In genomic region chr2:239236043-239236807, GRCh38 we compare ENCODE assay signal across 25 cellular contexts.
DNase-seq lines count a peak whose midpoint lies in the region; ATAC-seq, FAIRE-seq and TF ChIP-seq lines count a peak whose summit lies in the region.
"Had no signal": no experiment of that assay in that cellular context is flagged by ENCODE, and none has a peak within 500 bp of the region (broad histone marks: within the 10 kb centered on the region; RNA-seq: fewer than 3 reads in every experiment).

No MANE protein-coding gene starts in this region.

- H3K27ac Mint-ChIP-seq in osteocyte (ENCODE audit: unreplicated experiment), result no peak overlapping the region
- H3K27ac Mint-ChIP-seq: activated B cell treated with CpG ODN at 0.5 μM for 24 hours; activated CD8-positive, alpha-beta T cell treated with anti-CD3 and anti-CD28 coated beads for 36 hours; activated naive CD8-positive, alpha-beta T cell treated with anti-CD3 and anti-CD28 coated beads for 36 hours; activated T-helper 1 cell treated with anti-CD3 and anti-CD28 coated beads, Interleukin-12 subunit alpha, Interleukin-12 subunit beta, Interleukin-2, Interleukin-4 antibody, amounts not matched to agents 30 ng/mL and 10 ng/mL and 1 ng/mL, durations not matched to agents 14 hours and 24 hours and 36 hours; IgD-negative memory B cell; natural killer cell; T-helper 1 cell treated with Interleukin-12 subunit alpha and Interleukin-12 subunit beta and Interleukin-4 antibody, amounts not matched to agents 30 μg/mL and 1 μg/mL, for 36 hours had no signal

- no peaks in the 10 kb centered on the region for H4K20me1 ChIP-seq in KMS-11 (ENCODE audit: insufficient read depth)
- H4K20me1 ChIP-seq in HepG2 (ENCODE audit: insufficient read depth, low read length), result peaks cover 3% of the 10 kb centered on the region; the same call in 1 of the 2 replicates

- no peaks in the 10 kb centered on the region for H3K27me3 Mint-ChIP-seq in osteocyte (ENCODE audit: unreplicated experiment)
- H3K27me3 Mint-ChIP-seq: activated B cell treated with CpG ODN at 0.5 μM for 24 hours; activated CD8-positive, alpha-beta T cell treated with anti-CD3 and anti-CD28 coated beads for 36 hours; activated naive CD8-positive, alpha-beta T cell treated with anti-CD3 and anti-CD28 coated beads for 36 hours; IgD-negative memory B cell had no signal

- H3K4me2 ChIP-seq in KMS-11 (peak overlapping the region; percentile 58; the same call in 1 of the 2 replicates), HepG2 (ENCODE audit: low read depth, low read length) (no peak overlapping the region)

- peaks cover 3% of the 10 kb centered on the region for H3K36me3 Mint-ChIP-seq in osteocyte (ENCODE audit: unreplicated experiment)
- H3K36me3 Mint-ChIP-seq: activated naive CD8-positive, alpha-beta T cell treated with anti-CD3 and anti-CD28 coated beads for 36 hours; IgD-negative memory B cell; natural killer cell had no signal

- TF ChIP-seq RAD21 in HepG2 (CRISPR knock-in tag; IDR thresholded peaks at IDR 0.05), result no peak

- intact Hi-C loops in sigmoid colon (cut with DNase I), result no loop called here
- intact Hi-C loops in HepG2 (cut with micrococcal nuclease; ENCODE audit: unreplicated experiment), result no loop called here

- H3K4me1 ChIP-seq in KMS-11 (ENCODE audit: low read depth, poor library complexity, severe bottlenecking), result peaks cover 43% of the 10 kb centered on the region
- peaks cover 0 to 86% (median 60%) of the 10 kb centered on the region in 4 donors for H3K4me1 ChIP-seq in sigmoid colon
- H3K4me1 ChIP-seq in HepG2 (ENCODE audit: insufficient read depth, low read length), result no peaks in the 10 kb centered on the region
- H3K4me1 ChIP-seq: HAP-1, SJCRH30 had no signal

- ATAC-seq in HepG2 (no peak), GM18907 (IDR thresholded peaks at IDR 0.05; ENCODE audit: unreplicated experiment) (no peak)
- ATAC-seq: activated CD8-positive, alpha-beta T cell treated with anti-CD3 and anti-CD28 coated beads for 36 hours; stimulated activated naive CD8-positive, alpha-beta T cell treated with anti-CD3 and anti-CD28 coated beads, Interleukin-15, Interleukin-2, amounts not matched to agents 100 U/mL and 50 U/mL, for 24 hours had no signal

- H3K79me2 ChIP-seq in KMS-11 (ENCODE audit: insufficient read depth, low read depth) (peaks cover 15% of the 10 kb centered on the region; the same call in 1 of the 2 replicates), HepG2 (ENCODE audit: insufficient read depth, low read length) (peaks cover 6% of the 10 kb centered on the region)

- no peaks in the 10 kb centered on the region for H3K9me3 ChIP-seq in sigmoid colon
- H3K9me3 ChIP-seq in HepG2 (ENCODE audit: low read length), result no peaks in the 10 kb centered on the region
- H3K9me3 ChIP-seq: BE2C, HAP-1, SJCRH30 had no signal

- peak; percentile 37 to 43 for DNase-seq in NCI-H187 (lab: John Stamatoyannopoulos, UW)
- no peak for DNase-seq in NCI-H187 treated with DMSO at 0.1 percent for 48 hours (lab: John Stamatoyannopoulos, UW)
- peak; percentile 68 for DNase-seq in sigmoid colon
- no peak for DNase-seq in osteocyte (ENCODE audit: extremely low spot score, unreplicated experiment)
- no peak for DNase-seq in HepG2 (ENCODE audit: low spot score)
- DNase-seq: 8988T; activated B cell treated with CpG ODN at 0.5 μM for 24 hours; activated CD8-positive, alpha-beta T cell treated with anti-CD3 and anti-CD28 coated beads for 36 hours; activated naive CD8-positive, alpha-beta T cell treated with anti-CD3 and anti-CD28 coated beads for 36 hours; BE2C; foreskin fibroblast; mesenchymal stem cell; natural killer cell; NCI-H1048; NCI-H2081 treated with DMSO at 0.1 percent for 48 hours; SJCRH30; stimulated activated naive CD8-positive, alpha-beta T cell treated with anti-CD3 and anti-CD28 coated beads, Interleukin-15, Interleukin-2, amounts not matched to agents 100 U/mL and 50 U/mL, for 24 hours had no signal

- H3K4me3 ChIP-seq in KMS-11 (IDR thresholded peaks at IDR 0.05; ENCODE audit: insufficient read depth, low read depth, low read length) (no peak overlapping the region), sigmoid colon (no peak overlapping the region), HepG2 (replicated peaks in 1 of 3; ENCODE audit: insufficient read depth in 1 of 3, low read depth in 2 of 3, low read length in 3 of 3) (no peak overlapping the region)
- H3K4me3 ChIP-seq: HAP-1, SJCRH30 had no signal

- TF ChIP-seq POLR2A in sigmoid colon (IDR thresholded peaks at IDR 0.05) (no peak), HepG2 (IDR thresholded peaks at IDR 0.05; ENCODE audit: insufficient read depth in 1 of 2, low read depth in 2 of 2, low read length in 2 of 2) (no peak)

- peaks cover 5% of the 10 kb centered on the region for H3K4me1 Mint-ChIP-seq in osteocyte (ENCODE audit: unreplicated experiment)

- in situ Hi-C loops in HepG2 (cut with HindIII; ENCODE audit: extremely low pct_ligation_motif_present, low pct_unique_long_range_greater_than_20kb), result no loop called here

- FAIRE-seq in HepG2 (lab: Jason Lieb, UNC), result no peak
- FAIRE-seq: GM12891 had no signal

- CTCF ChIA-PET in HepG2 (lab: Yijun Ruan, JAX; ENCODE audit: low intra/inter-chr PET ratio, low total read pairs), result no interaction called here

- H3K27ac ChIP-seq in KMS-11 (no peak overlapping the region), cingulate gyrus (ENCODE audit: low read depth, low read length) (peak overlapping the region; percentile 65), sigmoid colon (peak overlapping the region in 2 of 4 donors; percentile 11 to 17), HepG2 (ENCODE audit: extremely low read length, insufficient read depth, low read length) (no peak overlapping the region)
- H3K27ac ChIP-seq: SJCRH30 had no signal

- no peak overlapping the region for H2AFZ ChIP-seq in KMS-11 (ENCODE audit: low read depth)
- H2AFZ ChIP-seq in HepG2 (ENCODE audit: low read length), result no peak overlapping the region

- H3K36me3 ChIP-seq in KMS-11 (ENCODE audit: insufficient read depth) (no peaks in the 10 kb centered on the region), sigmoid colon (peaks cover 0 to 19% (median 3%) of the 10 kb centered on the region in 4 donors), HepG2 (replicated peaks in 1 of 2; ENCODE audit: control insufficient read depth in 1 of 2, insufficient read depth in 2 of 2, low read length in 2 of 2) (no peaks in the 10 kb centered on the region)
- H3K36me3 ChIP-seq: BE2C, HAP-1, SJCRH30 had no signal

- POLR2A ChIA-PET in HepG2 (lab: Yijun Ruan, JAX), result no interaction called here

- H3K9me3 Mint-ChIP-seq in osteocyte (ENCODE audit: unreplicated experiment), result no peaks in the 10 kb centered on the region
- H3K9me3 Mint-ChIP-seq: activated B cell treated with CpG ODN at 0.5 μM for 24 hours; activated CD8-positive, alpha-beta T cell treated with anti-CD3 and anti-CD28 coated beads for 36 hours; activated naive CD8-positive, alpha-beta T cell treated with anti-CD3 and anti-CD28 coated beads for 36 hours; activated T-helper 1 cell treated with anti-CD3 and anti-CD28 coated beads, Interleukin-12 subunit alpha, Interleukin-12 subunit beta, Interleukin-2, Interleukin-4 antibody, amounts not matched to agents 30 ng/mL and 10 ng/mL and 1 ng/mL, durations not matched to agents 14 hours and 24 hours and 36 hours; IgD-negative memory B cell; natural killer cell; T-helper 1 cell treated with Interleukin-12 subunit alpha and Interleukin-12 subunit beta and Interleukin-4 antibody, amounts not matched to agents 30 μg/mL and 1 μg/mL, for 36 hours had no signal

- H3K27me3 ChIP-seq in KMS-11 (ENCODE audit: insufficient read depth, low read depth), result no peaks in the 10 kb centered on the region
- no peaks in the 10 kb centered on the region for H3K27me3 ChIP-seq in sigmoid colon
- H3K27me3 ChIP-seq in HepG2 (ENCODE audit: control insufficient read depth in 1 of 2, insufficient read depth in 2 of 2, low read length in 2 of 2), result no peaks in the 10 kb centered on the region
- H3K27me3 ChIP-seq: BE2C, SJCRH30 had no signal

- H3K4me3 Mint-ChIP-seq in osteocyte (ENCODE audit: unreplicated experiment), result no peak overlapping the region
- H3K4me3 Mint-ChIP-seq: activated B cell treated with CpG ODN at 0.5 μM for 24 hours; activated CD8-positive, alpha-beta T cell treated with anti-CD3 and anti-CD28 coated beads for 36 hours; activated naive CD8-positive, alpha-beta T cell treated with anti-CD3 and anti-CD28 coated beads for 36 hours; activated T-helper 1 cell treated with anti-CD3 and anti-CD28 coated beads, Interleukin-12 subunit alpha, Interleukin-12 subunit beta, Interleukin-2, Interleukin-4 antibody, amounts not matched to agents 30 ng/mL and 10 ng/mL and 1 ng/mL, durations not matched to agents 14 hours and 24 hours and 36 hours; IgD-negative memory B cell; natural killer cell; T-helper 1 cell treated with Interleukin-12 subunit alpha and Interleukin-12 subunit beta and Interleukin-4 antibody, amounts not matched to agents 30 μg/mL and 1 μg/mL, for 36 hours had no signal

- WGBS in sigmoid colon, 2 donors, result 90 to 93% methylated on average over 20 of the region's 20 CpGs
- 95% methylated on average over 20 of the region's 20 CpGs for whole genome bisulfite sequencing in HepG2 (ENCODE audit: low lambda C conversion rate)

- H3K9ac ChIP-seq in KMS-11 (no peak overlapping the region), HepG2 (ENCODE audit: insufficient read depth, low read depth, low read length) (no peak overlapping the region)

- TF ChIP-seq CTCF in KMS-11 (conservative IDR thresholded peaks at IDR 0.05; ENCODE audit: low read depth, low read length) (no peak), sigmoid colon (IDR thresholded peaks at IDR 0.05) (no peak), osteocyte (IDR thresholded peaks at IDR 0.05) (no peak), HepG2 (CRISPR knock-in tag; IDR thresholded peaks at IDR 0.05) (no peak)

- TF ChIP-seq EP300 in sigmoid colon (IDR thresholded peaks at IDR 0.05), result no peak
- TF ChIP-seq EP300 in HepG2 (IDR thresholded peaks at IDR 0.05; ENCODE audit: low read depth in 2 of 2, low read length in 2 of 2), result no peak
- no peak for TF ChIP-seq EP300 in HepG2 (CRISPR knock-in tag; IDR thresholded peaks at IDR 0.05; ENCODE audit: borderline replicate concordance)

- BruUV-seq in HepG2 (replicated peaks; lab: Mats Ljungman, UMichigan), result no TSS peak

TF ChIP-seq in HepG2, 621 proteins besides CTCF, POLR2A, EP300 and RAD21 (continues in another document):
- TF ChIP-seq BRF2 (CRISPR knock-in tag; IDR thresholded peaks at IDR 0.05), result no peak

Comparison
In these comparisons a context has a peak if more than half of its experiments do, and no peak if none do; other contexts are left out.
1. DNase-seq: peak in NCI-H187 (2 of 2) and sigmoid colon (single experiment); none in NCI-H187 treated with DMSO at 0.1 percent for 48 hours (single experiment), osteocyte (single experiment) and HepG2 (single experiment).